28 cellular contexts compared by ENCODE assay signal in the genomic region with DNA sequence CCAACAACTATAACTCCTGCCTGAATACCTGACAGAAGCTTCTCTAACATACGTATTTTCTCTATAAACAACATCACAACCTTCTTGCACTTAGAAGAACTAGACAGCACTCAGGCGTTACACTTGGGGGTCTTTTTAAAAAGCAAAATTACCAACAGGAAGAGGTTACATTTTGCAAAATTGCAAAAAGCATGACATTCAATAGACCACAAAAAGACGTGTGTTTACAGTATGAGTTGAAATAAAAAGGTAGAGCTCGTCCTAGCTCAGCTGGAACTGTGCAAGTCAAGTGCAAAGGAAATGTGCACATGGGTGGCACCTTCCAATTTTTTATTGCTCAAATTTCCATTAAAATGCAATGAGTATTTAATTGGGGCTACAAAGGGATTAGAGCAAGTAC.
"Had no signal": no experiment of that assay in that cellular context is flagged by ENCODE, and none has a peak within 500 bp of the region (broad histone marks: within the 10 kb centered on the region; RNA-seq: fewer than 3 reads in every experiment).

No MANE protein-coding gene starts in this region.

- H3K27ac ChIP-seq: stomach, suprapubic skin, testis, thoracic aorta, thyroid gland, tibial artery, tibial nerve, transverse colon, upper lobe of left lung, upper lobe of right lung, uterus, vagina had no signal

- H3K4me1 ChIP-seq: stomach, suprapubic skin, testis, thyroid gland, tibial artery, tibial nerve, transverse colon, upper lobe of left lung, upper lobe of right lung, uterus, vagina had no signal

- H3K27ac Mint-ChIP-seq: stimulated activated effector memory CD8-positive, alpha-beta T cell treated with anti-CD3 and anti-CD28 coated beads, Interleukin-12 subunit alpha, Interleukin-12 subunit beta, amount 100 ng/mL, for 72 hours; stimulated activated memory B cell treated with anti-CD40 and anti-IgM and Interleukin-4, amounts not matched to agents 10 μg/mL and 1 μg/mL and 100 μg/mL, for 72 hours; stimulated activated naive B cell treated with anti-CD40 and anti-IgM and Interleukin-4, amounts not matched to agents 10 μg/mL and 1 μg/mL and 100 μg/mL, for 72 hours; stimulated activated naive CD8-positive, alpha-beta T cell treated with anti-CD3 and anti-CD28 coated beads, Interleukin-15, amount 100 ng/mL, for 72 hours; stimulated activated naive CD8-positive, alpha-beta T cell treated with anti-CD3 and anti-CD28 coated beads, Interleukin-15, Interleukin-2, amounts not matched to agents 100 ng/mL and 50 ng/mL, for 24 hours; type B pancreatic cell had no signal

- H3K36me3 Mint-ChIP-seq: stimulated activated effector memory CD8-positive, alpha-beta T cell treated with anti-CD3 and anti-CD28 coated beads, Interleukin-12 subunit alpha, Interleukin-12 subunit beta, amount 100 ng/mL, for 72 hours; stimulated activated memory B cell treated with anti-CD40 and anti-IgM and Interleukin-4, amounts not matched to agents 10 μg/mL and 1 μg/mL and 100 μg/mL, for 72 hours; stimulated activated naive B cell treated with anti-CD40 and anti-IgM and Interleukin-4, amounts not matched to agents 10 μg/mL and 1 μg/mL and 100 μg/mL, for 72 hours; type B pancreatic cell had no signal

- DNase-seq: stimulated activated CD4-positive, alpha-beta T cell treated with anti-CD3 and anti-CD28 coated beads, Interleukin-2, amount 100 ng/mL, for 48 hours; stimulated activated CD4-positive, alpha-beta T cell treated with anti-CD3 and anti-CD28 coated beads, Interleukin-4, amount 100 ng/mL, for 1 hour; stimulated activated CD4-positive, alpha-beta T cell treated with anti-CD3 and anti-CD28 coated beads, Interleukin-4, amount 100 ng/mL, for 24 hours; stimulated activated CD4-positive, alpha-beta T cell treated with anti-CD3 and anti-CD28 coated beads, Interleukin-4, amount 100 ng/mL, for 4 hours; stimulated activated CD8-positive, alpha-beta memory T cell treated with anti-CD3 and anti-CD28 coated beads, Interleukin-4, amount 100 ng/mL, for 48 hours; stimulated activated naive B cell treated with anti-CD40 and anti-IgM and Interleukin-4, amounts not matched to agents 10 μg/mL and 1 μg/mL and 100 μg/mL, for 72 hours; stimulated activated naive CD4-positive, alpha-beta T cell; stimulated activated naive CD4-positive, alpha-beta T cell treated with Interleukin-2 at 50 U/mL for 16 hours; stimulated activated naive CD8-positive, alpha-beta T cell treated with anti-CD3 and anti-CD28 coated beads, Interleukin-15, amount 100 ng/mL, for 72 hours; stimulated activated naive CD8-positive, alpha-beta T cell treated with anti-CD3 and anti-CD28 coated beads, Interleukin-15, Interleukin-2, amounts not matched to agents 100 U/mL and 50 U/mL, for 24 hours; stomach; substantia nigra; testis; thyroid gland; tibial artery; transverse colon; trophoblast cell; upper lobe of left lung; upper lobe of right lung; uterus had no signal

- H3K4me1 Mint-ChIP-seq: stimulated activated effector memory CD8-positive, alpha-beta T cell treated with anti-CD3 and anti-CD28 coated beads, Interleukin-12 subunit alpha, Interleukin-12 subunit beta, amount 100 ng/mL, for 72 hours; stimulated activated memory B cell treated with anti-CD40 and anti-IgM and Interleukin-4, amounts not matched to agents 10 μg/mL and 1 μg/mL and 100 μg/mL, for 72 hours; stimulated activated naive B cell treated with anti-CD40 and anti-IgM and Interleukin-4, amounts not matched to agents 10 μg/mL and 1 μg/mL and 100 μg/mL, for 72 hours had no signal

- H3K9me3 Mint-ChIP-seq: stimulated activated effector memory CD8-positive, alpha-beta T cell treated with anti-CD3 and anti-CD28 coated beads, Interleukin-12 subunit alpha, Interleukin-12 subunit beta, amount 100 ng/mL, for 72 hours; stimulated activated memory B cell treated with anti-CD40 and anti-IgM and Interleukin-4, amounts not matched to agents 10 μg/mL and 1 μg/mL and 100 μg/mL, for 72 hours; stimulated activated naive B cell treated with anti-CD40 and anti-IgM and Interleukin-4, amounts not matched to agents 10 μg/mL and 1 μg/mL and 100 μg/mL, for 72 hours; type B pancreatic cell had no signal

- H3K36me3 ChIP-seq: stomach, suprapubic skin, thoracic aorta, thyroid gland, tibial artery, tibial nerve, transverse colon, upper lobe of left lung, upper lobe of right lung, uterus, vagina had no signal

- H3K27me3 Mint-ChIP-seq: stimulated activated memory B cell treated with anti-CD40 and anti-IgM and Interleukin-4, amounts not matched to agents 10 μg/mL and 1 μg/mL and 100 μg/mL, for 72 hours; stimulated activated naive B cell treated with anti-CD40 and anti-IgM and Interleukin-4, amounts not matched to agents 10 μg/mL and 1 μg/mL and 100 μg/mL, for 72 hours; stimulated activated naive CD8-positive, alpha-beta T cell treated with anti-CD3 and anti-CD28 coated beads, Interleukin-15, amount 100 ng/mL, for 72 hours; stimulated activated naive CD8-positive, alpha-beta T cell treated with anti-CD3 and anti-CD28 coated beads, Interleukin-15, Interleukin-2, amounts not matched to agents 100 ng/mL and 50 ng/mL, for 24 hours; type B pancreatic cell had no signal

- ATAC-seq: stimulated activated effector memory CD8-positive, alpha-beta T cell treated with anti-CD3 and anti-CD28 coated beads, Interleukin-12 subunit alpha, Interleukin-12 subunit beta, amount 100 ng/mL, for 72 hours; stimulated activated memory B cell treated with anti-CD40 and anti-IgM and Interleukin-4, amounts not matched to agents 10 μg/mL and 1 μg/mL and 100 μg/mL, for 72 hours; stimulated activated naive B cell treated with anti-CD40 and anti-IgM and Interleukin-4, amounts not matched to agents 10 μg/mL and 1 μg/mL and 100 μg/mL, for 72 hours; stimulated activated naive CD8-positive, alpha-beta T cell treated with anti-CD3 and anti-CD28 coated beads, Interleukin-15, amount 100 ng/mL, for 72 hours; stimulated activated naive CD8-positive, alpha-beta T cell treated with anti-CD3 and anti-CD28 coated beads, Interleukin-15, Interleukin-2, amounts not matched to agents 100 U/mL and 50 U/mL, for 24 hours; upper lobe of right lung had no signal

- H3K27me3 ChIP-seq: stomach, suprapubic skin, testis, thyroid gland, tibial artery, tibial nerve, transverse colon, upper lobe of left lung, upper lobe of right lung, uterus, vagina had no signal

- H3K4me3 ChIP-seq: stomach, suprapubic skin, testis, thoracic aorta, thyroid gland, tibial artery, tibial nerve, transverse colon, upper lobe of left lung, upper lobe of right lung, uterus, vagina had no signal

- H3K9me3 ChIP-seq: stomach, suprapubic skin, testis, thoracic aorta, thyroid gland, tibial artery, tibial nerve, transverse colon, upper lobe of left lung, upper lobe of right lung, uterus, vagina had no signal

- H3K4me3 Mint-ChIP-seq: stimulated activated effector memory CD8-positive, alpha-beta T cell treated with anti-CD3 and anti-CD28 coated beads, Interleukin-12 subunit alpha, Interleukin-12 subunit beta, amount 100 ng/mL, for 72 hours; stimulated activated memory B cell treated with anti-CD40 and anti-IgM and Interleukin-4, amounts not matched to agents 10 μg/mL and 1 μg/mL and 100 μg/mL, for 72 hours; stimulated activated naive B cell treated with anti-CD40 and anti-IgM and Interleukin-4, amounts not matched to agents 10 μg/mL and 1 μg/mL and 100 μg/mL, for 72 hours; stimulated activated naive CD8-positive, alpha-beta T cell treated with anti-CD3 and anti-CD28 coated beads, Interleukin-15, amount 100 ng/mL, for 72 hours; stimulated activated naive CD8-positive, alpha-beta T cell treated with anti-CD3 and anti-CD28 coated beads, Interleukin-15, Interleukin-2, amounts not matched to agents 100 ng/mL and 50 ng/mL, for 24 hours; type B pancreatic cell had no signal
